Comparison of ENCODE assay signal across 16 cellular contexts in genomic region chr4:107654694-107655093, GRCh38.
DNase-seq lines count a peak whose midpoint lies in the region; ATAC-seq and TF ChIP-seq lines count a peak whose summit lies in the region.
"Had no signal": no experiment of that assay in that cellular context is flagged by ENCODE, and none has a peak within 500 bp of the region (broad histone marks: within the 10 kb centered on the region; RNA-seq: fewer than 3 reads in every experiment).

No MANE protein-coding gene starts in this region.

- no peak overlapping the region for H3K4me3 Mint-ChIP-seq in activated CD4-positive, alpha-beta memory T cell treated with anti-CD3 and anti-CD28 coated beads, Interleukin-2, amount 10 ng/mL, durations not matched to agents 7 days and 5 days

- POLR2A ChIA-PET in activated CD4-positive, alpha-beta memory T cell treated with anti-CD3 and anti-CD28 coated beads, Interleukin-2, amount 10 ng/mL, durations not matched to agents 7 days and 5 days (lab: Charles Lee), result no interaction called here

- H3K27me3 ChIP-seq in right atrium auricular region, result no peaks in the 10 kb centered on the region
- no peaks in the 10 kb centered on the region for H3K27me3 ChIP-seq in endocrine pancreas (ENCODE audit: control insufficient read depth, insufficient read depth, low read length)
- H3K27me3 ChIP-seq: MG63, spleen had no signal

- H3K4me1 Mint-ChIP-seq in activated CD4-positive, alpha-beta memory T cell treated with anti-CD3 and anti-CD28 coated beads, Interleukin-2, amount 10 ng/mL, durations not matched to agents 7 days and 5 days, result peaks cover 2% of the 10 kb centered on the region

- H3K4me1 ChIP-seq in right atrium auricular region, result no peaks in the 10 kb centered on the region
- H3K4me1 ChIP-seq in endocrine pancreas (ENCODE audit: control insufficient read depth, insufficient read depth, low read length), result peaks cover 15% of the 10 kb centered on the region

- H3K27me3 Mint-ChIP-seq in activated CD4-positive, alpha-beta memory T cell treated with anti-CD3 and anti-CD28 coated beads, Interleukin-2, amount 10 ng/mL, durations not matched to agents 7 days and 5 days, result no peaks in the 10 kb centered on the region

- ATAC-seq in left ventricle myocardium superior (peak; percentile 38), HG03159 (IDR thresholded peaks at IDR 0.05; ENCODE audit: unreplicated experiment) (no peak), HG02870 (IDR thresholded peaks at IDR 0.05; ENCODE audit: unreplicated experiment) (no peak), GM21717 (IDR thresholded peaks at IDR 0.05; ENCODE audit: unreplicated experiment) (no peak)

- H3K27ac ChIP-seq in right atrium auricular region, result no peak overlapping the region
- H3K27ac ChIP-seq: spleen had no signal

- H3K36me3 Mint-ChIP-seq in activated CD4-positive, alpha-beta memory T cell treated with anti-CD3 and anti-CD28 coated beads, Interleukin-2, amount 10 ng/mL, durations not matched to agents 7 days and 5 days (ENCODE audit: low read depth), result peaks cover 36% of the 10 kb centered on the region

- DNase-seq in left ventricle myocardium superior (peak; percentile 30), right atrium auricular region (ENCODE audit: low spot score) (no peak), NCI-H748 treated with DMSO at 0.1 percent for 48 hours (lab: John Stamatoyannopoulos, UW) (peak; percentile 43)
- DNase-seq in activated CD4-positive, alpha-beta memory T cell treated with anti-CD3 and anti-CD28 coated beads, Interleukin-2, amount 10 ng/mL, durations not matched to agents 7 days and 5 days, result no peak
- DNase-seq: activated CD4-positive, alpha-beta T cell treated with anti-CD3 and anti-CD28 coated beads for 4 hours; activated T-cell treated with anti-CD3 and anti-CD28 coated beads, Interleukin-2, amount 50 U/mL, for 48 hours; amniotic stem cell; Calu3; mesendoderm; MG63; RPMI8226; spleen had no signal

- TF ChIP-seq CTCF in right atrium auricular region (IDR thresholded peaks at IDR 0.05), result no peak

- H3K36me3 ChIP-seq in right atrium auricular region (peaks cover 13% of the 10 kb centered on the region), endocrine pancreas (ENCODE audit: control insufficient read depth, insufficient read depth, low read length) (no peaks in the 10 kb centered on the region)
- H3K36me3 ChIP-seq: MG63 had no signal

- H3K4me3 ChIP-seq in right atrium auricular region (no peak overlapping the region), endocrine pancreas (ENCODE audit: control insufficient read depth, insufficient read depth, low read length) (peak overlapping the region; percentile 49)
- H3K4me3 ChIP-seq: MG63, spleen had no signal

- H3K27ac Mint-ChIP-seq in activated CD4-positive, alpha-beta memory T cell treated with anti-CD3 and anti-CD28 coated beads, Interleukin-2, amount 10 ng/mL, durations not matched to agents 7 days and 5 days, result no peak overlapping the region

- intact Hi-C loops in left ventricle myocardium superior (cut with micrococcal nuclease), result no loop called here

- H3K9ac ChIP-seq in endocrine pancreas (ENCODE audit: control insufficient read depth, insufficient read depth, low read length), result peak overlapping the region; percentile 41

- CTCF ChIA-PET in activated CD4-positive, alpha-beta memory T cell treated with anti-CD3 and anti-CD28 coated beads, Interleukin-2, amount 10 ng/mL, durations not matched to agents 7 days and 5 days (lab: Charles Lee), result interaction anchor here (0.6 kb wide), 1 partner anchor 284 kb away, joined by 4 read pairs; no protein-coding TSS in a partner anchor

- no peaks in the 10 kb centered on the region for H3K9me3 ChIP-seq in right atrium auricular region
- no peaks in the 10 kb centered on the region for H3K9me3 ChIP-seq in endocrine pancreas (ENCODE audit: control insufficient read depth, low read length)
- H3K9me3 ChIP-seq: MG63 had no signal

- H3K9me3 Mint-ChIP-seq in activated CD4-positive, alpha-beta memory T cell treated with anti-CD3 and anti-CD28 coated beads, Interleukin-2, amount 10 ng/mL, durations not matched to agents 7 days and 5 days, result peaks cover 4% of the 10 kb centered on the region

Comparison
In these comparisons a context has a peak if more than half of its experiments do, and no peak if none do; other contexts are left out.
1. DNase-seq: peak in left ventricle myocardium superior (single experiment) and NCI-H748 treated with DMSO at 0.1 percent for 48 hours (single experiment); none in right atrium auricular region (single experiment) and activated CD4-positive, alpha-beta memory T cell treated with anti-CD3 and anti-CD28 coated beads, Interleukin-2, amount 10 ng/mL, durations not matched to agents 7 days and 5 days (single experiment).